Comparison of ENCODE assay signal across 21 cellular contexts in genomic region chr16:49116873-49117272, GRCh38.
A peak's percentile ranks its signal among the peaks of the same experiment; 100 is the strongest.
DNase-seq lines count a peak whose midpoint lies in the region; ATAC-seq and TF ChIP-seq lines count a peak whose summit lies in the region.
"Had no signal": no experiment of that assay in that cellular context is flagged by ENCODE, and none has a peak within 500 bp of the region (broad histone marks: within the 10 kb centered on the region; RNA-seq: fewer than 3 reads in every experiment).

No MANE protein-coding gene starts in this region.

- peak; percentile 11 for DNase-seq in ACHN
- peak; percentile 74 for DNase-seq in HPDE6-E6E7 (ENCODE audit: extremely low spot score)
- DNase-seq in RWPE2 (ENCODE audit: low spot score), result peak; percentile 82
- peak in 39 of 42 donors; percentile 6 to 78 (median 46) for DNase-seq in head of caudate nucleus
- DNase-seq in NCI-H748 (lab: John Stamatoyannopoulos, UW; ENCODE audit: unreplicated experiment), result no peak
- DNase-seq in T-helper 2 cell treated with Interferon-gamma antibody and Interleukin-4, amounts not matched to agents 5 μg/mL and 100 μg/mL, for 36 hours (ENCODE audit: low spot score), result no peak
- no peak for DNase-seq in transverse colon
- DNase-seq: 8988T; Calu3; CD4-positive, alpha-beta memory T cell; DMS53; Karpas-422; MV-4-11; NCI-H1417 treated with DMSO at 0.1 percent for 48 hours; NCI-H1930; NCI-H2171 treated with DMSO at 0.1 percent for 48 hours; NCI-H446 treated with DMSO at 0.1 percent for 48 hours; NCI-H748 treated with DMSO at 0.1 percent for 48 hours; PC-9; Right ventricle myocardium superior had no signal

- TF ChIP-seq POLR2A in transverse colon (IDR thresholded peaks at IDR 0.05), result no peak

- no peaks in the 10 kb centered on the region for H3K36me3 Mint-ChIP-seq in T-helper 2 cell treated with Interferon-gamma antibody and Interleukin-4, amounts not matched to agents 5 μg/mL and 100 μg/mL, for 36 hours (ENCODE audit: low read depth)
- H3K36me3 Mint-ChIP-seq: CD4-positive, alpha-beta memory T cell had no signal

- H3K4me3 ChIP-seq in RWPE2 (ENCODE audit: severe bottlenecking) (no peak overlapping the region), transverse colon (no peak overlapping the region)
- H3K4me3 ChIP-seq: PC-9 had no signal

- TF ChIP-seq EP300 in transverse colon (IDR thresholded peaks at IDR 0.05; ENCODE audit: low read depth), result no peak

- no peak overlapping the region for H3K27ac ChIP-seq in RWPE2 (ENCODE audit: poor library complexity, severe bottlenecking)
- no peak overlapping the region for H3K27ac ChIP-seq in transverse colon
- H3K27ac ChIP-seq: PC-9 had no signal

- H3K9me3 Mint-ChIP-seq in T-helper 2 cell treated with Interferon-gamma antibody and Interleukin-4, amounts not matched to agents 5 μg/mL and 100 μg/mL, for 36 hours, result peaks cover 4% of the 10 kb centered on the region

- no peaks in the 10 kb centered on the region for H3K27me3 Mint-ChIP-seq in T-helper 2 cell treated with Interferon-gamma antibody and Interleukin-4, amounts not matched to agents 5 μg/mL and 100 μg/mL, for 36 hours (ENCODE audit: low read depth)
- H3K27me3 Mint-ChIP-seq: CD4-positive, alpha-beta memory T cell had no signal

- TF ChIP-seq CTCF in RWPE2 (IDR thresholded peaks at IDR 0.05; ENCODE audit: poor library complexity, severe bottlenecking), result no peak
- TF ChIP-seq CTCF in transverse colon (IDR thresholded peaks at IDR 0.05), result no peak

- no peak overlapping the region for H3K4me3 Mint-ChIP-seq in T-helper 2 cell treated with Interferon-gamma antibody and Interleukin-4, amounts not matched to agents 5 μg/mL and 100 μg/mL, for 36 hours
- H3K4me3 Mint-ChIP-seq: CD4-positive, alpha-beta memory T cell had no signal

- no peaks in the 10 kb centered on the region for H3K9me3 ChIP-seq in RWPE2 (ENCODE audit: severe bottlenecking)
- H3K9me3 ChIP-seq in transverse colon, result no peaks in the 10 kb centered on the region

- H3K36me3 ChIP-seq in RWPE2 (ENCODE audit: low read depth), result no peaks in the 10 kb centered on the region
- H3K36me3 ChIP-seq in transverse colon, result no peaks in the 10 kb centered on the region

- in situ Hi-C loops in ACHN (cut with HindIII; ENCODE audit: low pct_ligation_motif_present, low pct_unique_long_range_greater_than_20kb, low sequenced_read_pairs) (no loop called here), transverse colon (cut with MboI; ENCODE audit: low pct_ligation_motif_present in 1 of 4, low pct_unique_long_range_greater_than_20kb in 1 of 4, low sequenced_read_pairs in 3 of 4) (no loop called here)

- H3K4me1 ChIP-seq in RWPE2 (ENCODE audit: insufficient read depth, poor library complexity, severe bottlenecking) (peaks cover 12% of the 10 kb centered on the region), transverse colon (no peaks in the 10 kb centered on the region)

- no peaks in the 10 kb centered on the region for H3K4me1 Mint-ChIP-seq in T-helper 2 cell treated with Interferon-gamma antibody and Interleukin-4, amounts not matched to agents 5 μg/mL and 100 μg/mL, for 36 hours (ENCODE audit: low read depth)
- H3K4me1 Mint-ChIP-seq: CD4-positive, alpha-beta memory T cell had no signal

- 70% methylated on average over 7 of the region's 7 CpGs; no CpG with 5 or more reads in 1 of the 2 donors for WGBS in transverse colon (ENCODE audit: low coverage in 1 of 2), 2 donors

- H3K27ac Mint-ChIP-seq in T-helper 2 cell treated with Interferon-gamma antibody and Interleukin-4, amounts not matched to agents 5 μg/mL and 100 μg/mL, for 36 hours, result no peak overlapping the region
- H3K27ac Mint-ChIP-seq: CD4-positive, alpha-beta memory T cell had no signal

- ATAC-seq in RWPE2 (ENCODE audit: low read depth) (peak; percentile 91), HG02763 (IDR thresholded peaks at IDR 0.05; ENCODE audit: unreplicated experiment) (no peak)

- intact Hi-C loops in head of caudate nucleus (cut with DNase I), result no loop called here
- intact Hi-C loops in transverse colon (cut with DNase I; ENCODE audit: low total_unique reads), result no loop called here

- H3K27me3 ChIP-seq in RWPE2 (ENCODE audit: insufficient read depth, poor library complexity, severe bottlenecking), result peaks cover 16% of the 10 kb centered on the region
- no peaks in the 10 kb centered on the region for H3K27me3 ChIP-seq in transverse colon

Comparison
In these comparisons a context has a peak if more than half of its experiments do, and no peak if none do; other contexts are left out.
1. DNase-seq: peak in ACHN (single experiment), HPDE6-E6E7 (single experiment), RWPE2 (single experiment) and head of caudate nucleus (39 of 42); none in NCI-H748 (single experiment), T-helper 2 cell treated with Interferon-gamma antibody and Interleukin-4, amounts not matched to agents 5 μg/mL and 100 μg/mL, for 36 hours (single experiment) and transverse colon (single experiment).